ENCODE assay signal across 8 cellular contexts in the genomic region with DNA sequence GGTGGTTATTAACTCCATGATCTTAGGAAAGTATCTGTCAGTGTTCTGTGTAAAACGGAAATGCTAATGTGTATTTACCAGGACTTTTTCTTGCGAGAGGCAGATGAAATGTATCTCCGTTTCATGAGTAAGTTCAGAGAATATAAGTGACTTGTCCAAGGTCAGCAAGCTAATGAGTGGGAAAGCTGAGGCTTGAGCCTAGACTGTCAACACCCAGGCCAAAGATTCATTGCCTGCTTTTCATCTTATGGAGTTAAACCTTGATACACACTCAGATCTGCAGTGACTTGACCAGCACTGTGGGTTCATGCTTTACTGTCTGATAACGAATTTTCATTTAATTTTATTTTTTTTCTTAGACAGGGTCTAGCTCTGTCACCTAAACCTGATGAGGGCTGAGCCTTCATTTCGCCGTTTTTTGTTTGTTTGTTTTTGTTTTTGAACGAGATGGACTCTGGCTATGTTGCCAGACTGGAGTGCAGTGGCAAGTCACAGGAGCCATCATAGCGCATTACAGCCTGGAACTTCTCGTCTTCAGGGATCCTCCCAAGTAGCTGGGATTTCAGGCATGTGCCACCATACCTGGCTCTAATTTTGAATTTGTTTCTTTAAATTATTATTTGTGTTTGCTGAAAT. TPM values are rescaled to one million over a fixed set of nuclear protein-coding genes. Genes with fewer than 3 reads are reported as not detected.
DNase-seq lines count a peak whose midpoint lies in the region; ATAC-seq and TF ChIP-seq lines count a peak whose summit lies in the region.

No MANE protein-coding gene starts in this region.

- peak overlapping the region; percentile 88 for H3K27ac ChIP-seq in temporal lobe (ENCODE audit: low read depth, low read length)

- peaks cover 35% of the 10 kb centered on the region for H3K36me3 Mint-ChIP-seq in activated CD4-positive, alpha-beta T cell treated with anti-CD3 and anti-CD28 coated beads, Interleukin-2, amount 10 ng/mL, durations not matched to agents 7 days and 5 days (ENCODE audit: low read depth)
- peaks cover 30% of the 10 kb centered on the region for H3K36me3 Mint-ChIP-seq in activated naive CD8-positive, alpha-beta T cell treated with anti-CD3 and anti-CD28 coated beads for 36 hours

- no peak for ATAC-seq in GM19455 (IDR thresholded peaks at IDR 0.05; ENCODE audit: unreplicated experiment)
- no peak for ATAC-seq in HG02938 (IDR thresholded peaks at IDR 0.05; ENCODE audit: unreplicated experiment)

- DNase-seq in activated CD4-positive, alpha-beta T cell treated with anti-CD3 and anti-CD28 coated beads, Interleukin-2, amount 10 ng/mL, durations not matched to agents 7 days and 5 days, result no peak
- no peak for DNase-seq in activated CD4-positive, alpha-beta T cell treated with anti-CD3 and anti-CD28 coated beads, Interleukin-2, amount 50 U/mL, for 1 hour
- DNase-seq in activated naive CD8-positive, alpha-beta T cell treated with anti-CD3 and anti-CD28 coated beads for 36 hours, result no peak
- DNase-seq in kidney epithelial cell (ENCODE audit: low read depth), result no peak
- no peak for DNase-seq in activated CD4-positive, CD25-positive, alpha-beta regulatory T cell (lab: John Stamatoyannopoulos, UW)

- H3K4me3 ChIP-seq in kidney epithelial cell (ENCODE audit: low read depth, low read length), result peak overlapping the region; percentile 93

- H3K9me3 Mint-ChIP-seq in activated CD4-positive, alpha-beta T cell treated with anti-CD3 and anti-CD28 coated beads, Interleukin-2, amount 10 ng/mL, durations not matched to agents 7 days and 5 days, result no peaks in the 10 kb centered on the region
- H3K9me3 Mint-ChIP-seq in activated naive CD8-positive, alpha-beta T cell treated with anti-CD3 and anti-CD28 coated beads for 36 hours, result no peaks in the 10 kb centered on the region

- no peaks in the 10 kb centered on the region for H3K27me3 ChIP-seq in kidney epithelial cell (ENCODE audit: control insufficient read depth, insufficient read depth, low read length)

- H3K27ac Mint-ChIP-seq in activated CD4-positive, alpha-beta T cell treated with anti-CD3 and anti-CD28 coated beads, Interleukin-2, amount 10 ng/mL, durations not matched to agents 7 days and 5 days, result peak overlapping the region; percentile 92
- H3K27ac Mint-ChIP-seq in activated naive CD8-positive, alpha-beta T cell treated with anti-CD3 and anti-CD28 coated beads for 36 hours, result peak overlapping the region; percentile 94

- H3K4me3 Mint-ChIP-seq in activated CD4-positive, alpha-beta T cell treated with anti-CD3 and anti-CD28 coated beads, Interleukin-2, amount 10 ng/mL, durations not matched to agents 7 days and 5 days, result peak overlapping the region; percentile 97
- H3K4me3 Mint-ChIP-seq in activated naive CD8-positive, alpha-beta T cell treated with anti-CD3 and anti-CD28 coated beads for 36 hours, result peak overlapping the region; percentile 98

- H3K27me3 Mint-ChIP-seq in activated CD4-positive, alpha-beta T cell treated with anti-CD3 and anti-CD28 coated beads, Interleukin-2, amount 10 ng/mL, durations not matched to agents 7 days and 5 days, result no peaks in the 10 kb centered on the region
- H3K27me3 Mint-ChIP-seq in activated naive CD8-positive, alpha-beta T cell treated with anti-CD3 and anti-CD28 coated beads for 36 hours, result no peaks in the 10 kb centered on the region

- peaks cover 39% of the 10 kb centered on the region for H3K4me1 Mint-ChIP-seq in activated CD4-positive, alpha-beta T cell treated with anti-CD3 and anti-CD28 coated beads, Interleukin-2, amount 10 ng/mL, durations not matched to agents 7 days and 5 days
- peaks cover 33% of the 10 kb centered on the region for H3K4me1 Mint-ChIP-seq in activated naive CD8-positive, alpha-beta T cell treated with anti-CD3 and anti-CD28 coated beads for 36 hours

- H3K36me3 ChIP-seq in kidney epithelial cell (ENCODE audit: control insufficient read depth, insufficient read depth, low read length), result peaks cover 2% of the 10 kb centered on the region

- CTCF ChIA-PET in activated CD4-positive, alpha-beta T cell treated with anti-CD3 and anti-CD28 coated beads, Interleukin-2, amount 10 ng/mL, durations not matched to agents 7 days and 5 days (lab: Charles Lee), result interaction anchor here (0.8 to 4.8 kb wide), 7 partner anchors 8 to 182 kb away, joined by 3 to 32 read pairs (median 12); partner anchors contain the start of genes CREB3L4, DENND4B, RAB13 and SLC39A1

- POLR2A ChIA-PET in activated CD4-positive, alpha-beta T cell treated with anti-CD3 and anti-CD28 coated beads, Interleukin-2, amount 10 ng/mL, durations not matched to agents 7 days and 5 days (lab: Charles Lee), result interaction anchor here (1.0 to 1.8 kb wide), 4 partner anchors 11 to 56 kb away, joined by 3 to 9 read pairs (median 6); partner anchors contain the start of genes CREB3L4, CRTC2 and RPS27

- TF ChIP-seq CTCF in kidney epithelial cell (IDR thresholded peaks at IDR 0.05; ENCODE audit: insufficient read depth, low read length, poor library complexity, severe bottlenecking), result no peak

RNA-seq across cellular contexts. Expression of gene JTB, which starts 0.9 kb away (rescaled TPM):
- 100 to 1,000 TPM; 111 to 124 TPM for total RNA-seq in activated CD4-positive, alpha-beta T cell treated with anti-CD3 and anti-CD28 coated beads, Interleukin-2, amount 10 ng/mL, durations not matched to agents 7 days and 5 days
- total RNA-seq in activated naive CD8-positive, alpha-beta T cell treated with anti-CD3 and anti-CD28 coated beads for 36 hours, result 100 to 1,000 TPM; 204 to 214 TPM
- 220 and 242 TPM in 2 replicates for total RNA-seq in kidney epithelial cell
- 49.2 TPM for total RNA-seq in temporal lobe

RNA-seq across cellular contexts. Expression of gene RAB13, which starts 7.7 kb away (rescaled TPM):
- under 1 TPM; 0.92 to 0.96 TPM for total RNA-seq in activated CD4-positive, alpha-beta T cell treated with anti-CD3 and anti-CD28 coated beads, Interleukin-2, amount 10 ng/mL, durations not matched to agents 7 days and 5 days
- total RNA-seq in activated naive CD8-positive, alpha-beta T cell treated with anti-CD3 and anti-CD28 coated beads for 36 hours, result 10 to 100 TPM; 48.7 to 53.5 TPM
- total RNA-seq in kidney epithelial cell (46.3 and 48.7 TPM in 2 replicates), temporal lobe (6.6 TPM)

RNA-seq across cellular contexts. Expression of gene CREB3L4, which starts 10.7 kb away (rescaled TPM):
- total RNA-seq in activated CD4-positive, alpha-beta T cell treated with anti-CD3 and anti-CD28 coated beads, Interleukin-2, amount 10 ng/mL, durations not matched to agents 7 days and 5 days, result 1 to 10 TPM; 6.9 to 7.9 TPM
- total RNA-seq in activated naive CD8-positive, alpha-beta T cell treated with anti-CD3 and anti-CD28 coated beads for 36 hours, result 1 to 10 TPM; 6.8 to 7.3 TPM
- total RNA-seq in kidney epithelial cell, result 11.8 and 14.5 TPM in 2 replicates
- total RNA-seq in temporal lobe, result 6.4 TPM

RNA-seq across cellular contexts. Expression of gene RPS27, which starts 12.2 kb away (rescaled TPM):
- total RNA-seq in activated CD4-positive, alpha-beta T cell treated with anti-CD3 and anti-CD28 coated beads, Interleukin-2, amount 10 ng/mL, durations not matched to agents 7 days and 5 days, result 1,000 to 10,000 TPM; 2,596 to 2,883 TPM
- 1,000 to 10,000 TPM; 1,340 to 1,924 TPM for total RNA-seq in activated naive CD8-positive, alpha-beta T cell treated with anti-CD3 and anti-CD28 coated beads for 36 hours
- 2,282 and 2,407 TPM in 2 replicates for total RNA-seq in kidney epithelial cell
- total RNA-seq in temporal lobe, result 1,226 TPM

RNA-seq across cellular contexts. Expression of gene SLC39A1, which starts 15.1 kb away (rescaled TPM):
- total RNA-seq in activated CD4-positive, alpha-beta T cell treated with anti-CD3 and anti-CD28 coated beads, Interleukin-2, amount 10 ng/mL, durations not matched to agents 7 days and 5 days, result 10 to 100 TPM; 33.5 to 36.4 TPM
- 10 to 100 TPM; 60.6 to 63.1 TPM for total RNA-seq in activated naive CD8-positive, alpha-beta T cell treated with anti-CD3 and anti-CD28 coated beads for 36 hours
- total RNA-seq in kidney epithelial cell (219 and 246 TPM in 2 replicates), temporal lobe (21.6 TPM)
